ENCODE assay signal across 15 cellular contexts in the genomic region with DNA sequence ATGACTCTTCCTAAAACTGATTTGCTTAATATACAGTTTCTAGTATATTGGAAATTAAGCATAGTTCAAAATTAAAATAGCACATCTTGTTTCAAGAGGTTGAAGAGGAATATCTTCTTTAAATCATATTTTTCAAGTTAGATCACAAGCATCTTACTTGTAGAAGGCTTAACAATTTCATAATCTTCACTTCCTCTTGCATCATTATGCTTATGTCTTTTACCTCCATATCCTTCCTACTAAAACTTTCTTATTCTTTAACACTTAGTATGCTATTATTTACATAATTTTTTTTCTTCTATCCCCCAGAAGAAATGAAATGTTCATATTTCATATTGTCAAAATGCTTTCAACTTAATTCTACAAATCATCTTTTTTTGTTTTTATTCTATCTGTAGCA.
"Had no signal": no experiment of that assay in that cellular context is flagged by ENCODE, and none has a peak within 500 bp of the region (broad histone marks: within the 10 kb centered on the region; RNA-seq: fewer than 3 reads in every experiment).

No MANE protein-coding gene starts in this region.

- H3K27me3 ChIP-seq: adrenal gland, cardiac muscle cell, dorsolateral prefrontal cortex, left lung, upper lobe of left lung had no signal

- DNase-seq: activated CD4-positive, alpha-beta T cell treated with anti-CD3 and anti-CD28 coated beads, Interleukin-2, amount 50 U/mL, for 1 hour; activated CD4-positive, CD25-positive, alpha-beta regulatory T cell treated with anti-CD3 and anti-CD28 coated beads, Interleukin-2, amount 50 U/mL, for 72 hours; activated CD8-positive, alpha-beta memory T cell treated with anti-CD3 and anti-CD28 coated beads, Interleukin-2, amount 50 U/mL, for 4 hours; activated naive CD4-positive, alpha-beta T cell treated with anti-CD3 and anti-CD28 coated beads, Interleukin-2, amount 50 U/mL, for 16 hours; activated T-cell treated with anti-CD3 and anti-CD28 coated beads, Interleukin-2, amount 50 U/mL, for 4 hours; adrenal gland; dorsolateral prefrontal cortex; head of caudate nucleus; left lung; occipital lobe; posterior cingulate gyrus; stimulated activated naive B cell treated with anti-CD40 and anti-IgM and Interleukin-4, amounts not matched to agents 10 μg/mL and 1 μg/mL and 100 μg/mL, for 72 hours; upper lobe of left lung had no signal

- ATAC-seq: activated T-cell treated with anti-CD3 and anti-CD28 coated beads, Interleukin-2, amount 50 U/mL, for 4 hours; left lung; stimulated activated naive B cell treated with anti-CD40 and anti-IgM and Interleukin-4, amounts not matched to agents 10 μg/mL and 1 μg/mL and 100 μg/mL, for 72 hours had no signal

- H3K4me3 ChIP-seq: adrenal gland, cardiac muscle cell, dorsolateral prefrontal cortex, left lung, thoracic aorta, upper lobe of left lung had no signal

- H3K36me3 ChIP-seq: adrenal gland, cardiac muscle cell, left lung, thoracic aorta, upper lobe of left lung had no signal

- H3K9me3 ChIP-seq: adrenal gland, thoracic aorta had no signal

- H3K4me1 ChIP-seq: adrenal gland, left lung, upper lobe of left lung had no signal
